ENCODE assay signal across 9 cellular contexts in the genomic region with DNA sequence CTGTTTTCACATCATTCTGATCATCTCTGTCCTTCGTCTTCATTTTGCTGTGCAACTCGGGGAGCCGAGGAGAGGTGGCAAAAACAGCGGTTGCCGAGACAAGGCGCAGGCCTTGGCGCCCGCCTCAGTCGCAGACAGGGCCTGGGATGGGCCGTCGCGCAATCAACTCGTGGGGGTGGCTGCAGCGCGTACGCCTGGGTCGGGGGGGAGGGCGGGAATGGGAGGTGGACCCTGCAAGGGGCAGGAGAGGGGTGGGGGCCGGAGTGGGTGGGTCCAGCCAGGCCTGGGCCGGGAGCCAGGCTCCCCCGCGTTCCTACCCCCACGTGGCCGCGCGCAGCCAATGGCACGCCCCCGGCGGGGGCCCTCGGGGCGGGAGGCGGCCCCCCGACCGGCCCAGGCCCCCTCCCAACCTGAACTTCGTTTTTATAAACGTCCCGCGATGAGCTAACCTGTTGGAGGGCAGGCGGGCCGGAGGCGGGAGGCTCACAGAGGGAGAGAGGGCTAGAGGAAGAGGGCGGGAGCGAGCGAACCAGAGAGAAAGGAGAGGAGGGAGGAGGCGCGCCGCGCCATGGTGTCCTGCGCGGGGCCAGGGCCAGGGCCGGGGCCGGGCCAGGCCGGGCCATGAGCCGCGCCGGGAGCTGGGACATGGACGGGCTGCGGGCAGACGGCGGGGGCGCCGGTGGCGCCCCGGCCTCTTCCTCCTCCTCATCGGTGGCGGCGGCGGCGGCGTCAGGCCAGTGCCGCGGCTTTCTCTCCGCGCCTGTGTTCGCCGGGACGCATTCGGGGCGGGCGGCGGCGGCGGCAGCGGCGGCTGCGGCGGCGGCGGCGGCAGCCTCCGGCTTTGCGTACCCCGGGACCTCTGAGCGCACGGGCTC. TPM values are rescaled to one million over a fixed set of nuclear protein-coding genes. Genes with fewer than 3 reads are reported as not detected.
A peak's percentile ranks its signal among the peaks of the same experiment; 100 is the strongest.
DNase-seq lines count a peak whose midpoint lies in the region; ATAC-seq and TF ChIP-seq lines count a peak whose summit lies in the region.
"Had no signal": no experiment of that assay in that cellular context is flagged by ENCODE, and none has a peak within 500 bp of the region (broad histone marks: within the 10 kb centered on the region; RNA-seq: fewer than 3 reads in every experiment).

HOXD13 (plus strand) TSS at position 452 of the 875 bp plus-strand sequence; CDS start at position 622, 170 bp downstream.

- POLR2A ChIA-PET in A673 (lab: Charles Lee; ENCODE audit: low non-redundant PET): no interaction called here

- BruUV-seq in A673 (replicated peaks; lab: Mats Ljungman, UMichigan): no TSS peak

- DNase-seq in A673 (ENCODE audit: low spot score): peak; percentile 81
- peak; percentile 48 for DNase-seq in ELR (ENCODE audit: low read depth)
- peak; percentile 88 for DNase-seq in left kidney (ENCODE audit: low read depth, low spot score)
- no peak for DNase-seq in pons (ENCODE audit: low spot score)
- DNase-seq in thyroid gland: no peak
- DNase-seq in substantia nigra (lab: John Stamatoyannopoulos, UW): no peak

- WGBS in thyroid gland, 2 donors: 4 to 7% methylated on average over 27 to 72 of the region's 95 CpGs

- no peak for TF ChIP-seq POLR2A in thyroid gland (IDR thresholded peaks at IDR 0.05)

- intact Hi-C loops in A673 (cut with micrococcal nuclease; ENCODE audit: unreplicated experiment): loop anchor here (10.0 kb wide), 1 partner anchor 1088 kb away; the partner anchor contains the start of gene CHN1
- intact Hi-C loops in thyroid gland (cut with DNase I): loop anchor here (10.0 kb wide), 1 partner anchor 408 kb away; no protein-coding TSS in a partner anchor

- no peaks in the 10 kb centered on the region for H3K9me3 ChIP-seq in A673 (ENCODE audit: low read depth, low read length, poor library complexity, severe bottlenecking)
- no peaks in the 10 kb centered on the region for H3K9me3 ChIP-seq in thyroid gland

- ATAC-seq in GM21515 (IDR thresholded peaks at IDR 0.05; ENCODE audit: unreplicated experiment): no peak

- H3K27ac ChIP-seq in A673 (ENCODE audit: low read depth, low read length, poor library complexity, severe bottlenecking) (peak within 1 kb of the TSS; percentile 45), VCaP (peak within 1 kb of the TSS; percentile 73), thyroid gland (no peak within 1 kb of the TSS), substantia nigra (ENCODE audit: low read depth, low read length, poor library complexity, severe bottlenecking) (no peak within 1 kb of the TSS)

- peaks cover 7% of the 10 kb centered on the region for H3K36me3 ChIP-seq in A673 (ENCODE audit: insufficient read depth, low read length, poor library complexity, severe bottlenecking)
- no peaks in the 10 kb centered on the region for H3K36me3 ChIP-seq in thyroid gland

- H3K4me3 ChIP-seq in A673 (ENCODE audit: low read depth, low read length, poor library complexity, severe bottlenecking) (peak within 1 kb of the TSS; percentile 68), thyroid gland (replicated peaks in 1 of 3) (peak within 1 kb of the TSS in 1 of 3 donors; percentile 12)

- TF ChIP-seq CTCF in A673 (conservative IDR thresholded peaks at IDR 0.05; ENCODE audit: low read depth, low read length) (no peak), VCaP (conservative IDR thresholded peaks at IDR 0.05) (no peak), thyroid gland (IDR thresholded peaks at IDR 0.05) (no peak)

- CTCF ChIA-PET in A673 (lab: Charles Lee): interaction anchor here (0.6 to 0.8 kb wide), 2 partner anchors 660 to 1344 kb away, joined by 4 to 6 read pairs; no protein-coding TSS in a partner anchor

- H3K27me3 ChIP-seq in A673 (replicated peaks; ENCODE audit: insufficient read depth, low read depth, low read length, poor library complexity): no peaks in the 10 kb centered on the region
- peaks cover 89% of the 10 kb centered on the region for H3K27me3 ChIP-seq in thyroid gland

- peaks cover 26% of the 10 kb centered on the region for H3K4me1 ChIP-seq in A673 (ENCODE audit: insufficient read depth, low read length, poor library complexity, severe bottlenecking)
- H3K4me1 ChIP-seq in thyroid gland: peaks cover 11 to 37% of the 10 kb centered on the region in 2 donors

RNA-seq across cellular contexts. Expression of gene HOXD13, which starts in this region (rescaled TPM):
- 32.7 and 33.8 TPM in 2 replicates for total RNA-seq in A673 (2021)
- not detected for total RNA-seq in thyroid gland
- total RNA-seq: ureter had no signal

Comparison
In these comparisons a context has a peak if more than half of its experiments do, and no peak if none do; other contexts are left out.
1. RNA of gene HOXD13 (total RNA-seq): 32.7 to 33.8 TPM in A673; not detected in thyroid gland; every median in the first group is over 10 times any median in the second.
2. DNase-seq: peak in A673 (single experiment), ELR (single experiment) and left kidney (single experiment); none in pons (single experiment), thyroid gland (0 of 2) and substantia nigra (0 of 49).
3. H3K27ac ChIP-seq: peak in A673 (single experiment) and VCaP (single experiment); none in thyroid gland (0 of 3) and substantia nigra (single experiment).